ENCODE assay signal across 24 cellular contexts in the genomic region with DNA sequence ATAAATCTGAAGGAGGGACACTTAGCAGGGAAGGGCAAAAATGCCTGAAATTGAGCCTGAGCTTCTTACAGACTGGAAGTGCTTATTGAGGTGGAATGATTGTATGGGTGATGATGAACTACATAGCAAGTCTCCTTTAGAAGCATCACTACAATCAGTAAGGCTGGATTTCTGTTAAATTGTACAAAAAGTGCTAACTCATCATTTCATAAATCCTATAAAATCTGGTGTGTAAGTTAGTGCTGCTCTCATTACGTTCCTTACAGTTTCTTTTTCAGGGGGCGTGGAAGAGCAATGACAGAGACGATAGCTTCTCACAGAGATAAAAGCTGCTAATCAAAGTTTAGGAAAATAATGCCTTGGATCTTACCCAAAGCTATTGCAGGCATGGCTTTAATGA.
DNase-seq lines count a peak whose midpoint lies in the region; ATAC-seq, FAIRE-seq and TF ChIP-seq lines count a peak whose summit lies in the region.
"Had no signal": no experiment of that assay in that cellular context is flagged by ENCODE, and none has a peak within 500 bp of the region (broad histone marks: within the 10 kb centered on the region; RNA-seq: fewer than 3 reads in every experiment).

No MANE protein-coding gene starts in this region.

- H3K4me1 Mint-ChIP-seq in activated CD8-positive, alpha-beta memory T cell treated with anti-CD3 and anti-CD28 coated beads, Interleukin-2, amount 10 ng/mL, durations not matched to agents 7 days and 5 days = peaks cover 31% of the 10 kb centered on the region
- H3K4me1 Mint-ChIP-seq in Caco-2 (ENCODE audit: low read depth, unreplicated experiment) = peaks cover 7% of the 10 kb centered on the region
- H3K4me1 Mint-ChIP-seq: GM23338 had no signal

- peak; percentile 11 for DNase-seq in NCI-H2227 treated with DMSO at 0.1 percent for 48 hours (lab: John Stamatoyannopoulos, UW)
- DNase-seq in NCI-H2227 (lab: John Stamatoyannopoulos, UW; ENCODE audit: unreplicated experiment) = no peak
- no peak for DNase-seq in IMR-90
- DNase-seq in K562 (ENCODE audit: extremely low read depth in 1 of 4, low spot score in 3 of 4) = no peak
- no peak for DNase-seq in activated CD8-positive, alpha-beta memory T cell treated with anti-CD3 and anti-CD28 coated beads, Interleukin-2, amount 10 ng/mL, durations not matched to agents 7 days and 5 days
- DNase-seq in Caco-2 = no peak
- DNase-seq: DMS153, DND-41, HFFc6, Kasumi-1, NCI-H1092 treated with DMSO at 0.1 percent for 48 hours, NCI-H1436, NCI-H187 treated with DMSO at 0.1 percent for 48 hours, NCI-H2107, NCI-H446 treated with DMSO at 0.1 percent for 48 hours, NCI-H526, SHP77 had no signal

- dilution Hi-C loops in IMR-90 (cut with HindIII; ENCODE audit: low sequenced_read_pairs, unreplicated experiment) = no loop called here

- no peak for TF ChIP-seq EP300 in K562 (IDR thresholded peaks at IDR 0.05; ENCODE audit: low read length)

- no peak for TF ChIP-seq POLR2A in IMR-90 (IDR thresholded peaks at IDR 0.05; ENCODE audit: low read depth, low read length)
- no peak for TF ChIP-seq POLR2A in K562 (conservative IDR thresholded peaks at IDR 0.05)

- TF ChIP-seq RAD21 in IMR-90 (IDR thresholded peaks at IDR 0.05; ENCODE audit: low read length) = no peak
- no peak for TF ChIP-seq RAD21 in K562 (CRISPR knock-in tag; conservative IDR thresholded peaks at IDR 0.05 in 1 of 2, IDR thresholded peaks at IDR 0.05 in 1 of 2)

- POLR2A ChIA-PET in IMR-90 (lab: Charles Lee; ENCODE audit: unreplicated experiment) (no interaction called here), K562 (lab: Yijun Ruan, JAX) (interaction anchor here (0.5 to 1.5 kb wide), 2 partner anchors 10 to 510 kb away, joined by 4 to 6 read pairs; no protein-coding TSS in a partner anchor), Caco-2 (lab: Charles Lee) (no interaction called here)

- H3K9me3 Mint-ChIP-seq in activated CD8-positive, alpha-beta memory T cell treated with anti-CD3 and anti-CD28 coated beads, Interleukin-2, amount 10 ng/mL, durations not matched to agents 7 days and 5 days (ENCODE audit: low read depth) = no peaks in the 10 kb centered on the region
- H3K9me3 Mint-ChIP-seq in Caco-2 (ENCODE audit: unreplicated experiment) = no peaks in the 10 kb centered on the region
- H3K9me3 Mint-ChIP-seq: GM23338, HFFc6 had no signal

- H3K4me3 Mint-ChIP-seq in activated CD8-positive, alpha-beta memory T cell treated with anti-CD3 and anti-CD28 coated beads, Interleukin-2, amount 10 ng/mL, durations not matched to agents 7 days and 5 days = no peak overlapping the region
- H3K4me3 Mint-ChIP-seq in Caco-2 (ENCODE audit: unreplicated experiment) = no peak overlapping the region
- H3K4me3 Mint-ChIP-seq: GM23338, HFFc6 had no signal

- TF ChIP-seq CTCF in IMR-90 (conservative IDR thresholded peaks at IDR 0.05; ENCODE audit: low read depth, low read length) (no peak), K562 (IDR thresholded peaks at IDR 0.05 in 2 of 3, conservative IDR thresholded peaks at IDR 0.05 in 1 of 3; ENCODE audit: insufficient read depth in 2 of 3, low read depth in 1 of 3, low read length in 3 of 3) (no peak), Caco-2 (IDR thresholded peaks at IDR 0.05; ENCODE audit: insufficient read depth in 1 of 2, low read depth in 1 of 2, low read length in 1 of 2, severe bottlenecking in 1 of 2, unreplicated experiment in 1 of 2) (no peak)

- in situ Hi-C loops in IMR-90 (cut with MboI; ENCODE audit: low sequenced_read_pairs) = no loop called here
- in situ Hi-C loops in K562 (cut with MboI) = no loop called here

- no peak overlapping the region for H3K9ac ChIP-seq in IMR-90 (ENCODE audit: low read depth, low read length)
- H3K9ac ChIP-seq in K562 (ENCODE audit: insufficient read depth in 1 of 2, low read depth in 2 of 2, low read length in 2 of 2) = no peak overlapping the region

- H3K23ac ChIP-seq in IMR-90 (ENCODE audit: low read depth, low read length) = no peak overlapping the region

- no peak overlapping the region for H3K56ac ChIP-seq in IMR-90 (ENCODE audit: extremely low read depth, insufficient read depth, low read length)

- H2AFZ ChIP-seq in IMR-90 (replicated peaks; ENCODE audit: low read length, poor library complexity) = no peak overlapping the region
- no peak overlapping the region for H2AFZ ChIP-seq in K562 (ENCODE audit: low read depth, low read length)
- H2AFZ ChIP-seq: GM23338 had no signal

- no peak overlapping the region for H3K27ac ChIP-seq in IMR-90 (ENCODE audit: insufficient read depth, low read length)
- no peak overlapping the region for H3K27ac ChIP-seq in K562 (ENCODE audit: extremely low read depth, low read depth, low read length)
- H3K27ac ChIP-seq: 22Rv1, HL-60, RWPE1 had no signal

- H3K4me1 ChIP-seq in IMR-90 (ENCODE audit: control insufficient read depth, insufficient read depth, low read length) (no peaks in the 10 kb centered on the region), K562 (replicated peaks in 1 of 2; ENCODE audit: control insufficient read depth in 2 of 2, insufficient read depth in 2 of 2, low read length in 2 of 2) (peaks cover 0 to 11% of the 10 kb centered on the region in 2 experiments; a peak in 3 of 5 replicates), Caco-2 (peaks cover 10% of the 10 kb centered on the region)
- H3K4me1 ChIP-seq: HAP-1 had no signal

- no peak overlapping the region for H3K27ac Mint-ChIP-seq in activated CD8-positive, alpha-beta memory T cell treated with anti-CD3 and anti-CD28 coated beads, Interleukin-2, amount 10 ng/mL, durations not matched to agents 7 days and 5 days
- no peak overlapping the region for H3K27ac Mint-ChIP-seq in Caco-2 (ENCODE audit: unreplicated experiment)
- H3K27ac Mint-ChIP-seq: GM23338, HFFc6 had no signal

- no peak overlapping the region for H2BK15ac ChIP-seq in IMR-90 (ENCODE audit: low read depth, low read length)

- H2AK5ac ChIP-seq in IMR-90 (ENCODE audit: low read depth, low read length) = no peak overlapping the region

- BruUV-seq in IMR-90 (replicated peaks; lab: Mats Ljungman, UMichigan) = no TSS peak
- no TSS peak for BruUV-seq in K562 (replicated peaks; lab: Mats Ljungman, UMichigan)
- no TSS peak for BruUV-seq in Caco-2 (replicated peaks; lab: Mats Ljungman, UMichigan)

- no peaks in the 10 kb centered on the region for H3K27me3 Mint-ChIP-seq in activated CD8-positive, alpha-beta memory T cell treated with anti-CD3 and anti-CD28 coated beads, Interleukin-2, amount 10 ng/mL, durations not matched to agents 7 days and 5 days
- H3K27me3 Mint-ChIP-seq in Caco-2 (ENCODE audit: insufficient read depth, unreplicated experiment) = no peaks in the 10 kb centered on the region

- H2AK9ac ChIP-seq in IMR-90 (replicated peaks; ENCODE audit: low read depth, low read length, poor library complexity) = no peak overlapping the region

- H3K36me3 Mint-ChIP-seq in activated CD8-positive, alpha-beta memory T cell treated with anti-CD3 and anti-CD28 coated beads, Interleukin-2, amount 10 ng/mL, durations not matched to agents 7 days and 5 days = peaks cover 16% of the 10 kb centered on the region
- no peaks in the 10 kb centered on the region for H3K36me3 Mint-ChIP-seq in Caco-2 (ENCODE audit: insufficient read depth, unreplicated experiment)

- H3K4me2 ChIP-seq in IMR-90 (ENCODE audit: low read depth, low read length) (no peak overlapping the region), K562 (ENCODE audit: insufficient read depth, low read length) (no peak overlapping the region)
- H3K4me2 ChIP-seq: GM23338 had no signal

- ATAC-seq in IMR-90 (ENCODE audit: low read depth) = no peak
- no peak for ATAC-seq in K562
- no peak for ATAC-seq in HG02623 (IDR thresholded peaks at IDR 0.05; ENCODE audit: unreplicated experiment)
- no peak for ATAC-seq in activated CD8-positive, alpha-beta memory T cell treated with anti-CD3 and anti-CD28 coated beads, Interleukin-2, amount 10 ng/mL, durations not matched to agents 7 days and 5 days
- ATAC-seq: GM23338, Panc1 had no signal

- no peaks in the 10 kb centered on the region for H3K79me2 ChIP-seq in K562 (ENCODE audit: control insufficient read depth, insufficient read depth, low read length)

- H4K20me1 ChIP-seq in IMR-90 (ENCODE audit: insufficient read depth, low read length) (no peaks in the 10 kb centered on the region), K562 (replicated peaks; ENCODE audit: control insufficient read depth, insufficient read depth, low read length) (no peaks in the 10 kb centered on the region)

- no peaks in the 10 kb centered on the region for H3K36me3 ChIP-seq in IMR-90 (ENCODE audit: control insufficient read depth, insufficient read depth, low read length)
- H3K36me3 ChIP-seq in K562 (ENCODE audit: control insufficient read depth, insufficient read depth, low read length) = no peaks in the 10 kb centered on the region
- no peaks in the 10 kb centered on the region for H3K36me3 ChIP-seq in Caco-2 (ENCODE audit: control insufficient read depth, insufficient read depth, low read length)
- H3K36me3 ChIP-seq: HAP-1 had no signal

- no peak overlapping the region for H4K5ac ChIP-seq in IMR-90 (ENCODE audit: low read depth, low read length)

- no peak overlapping the region for H3K18ac ChIP-seq in IMR-90 (ENCODE audit: low read depth, low read length)

- H3K4ac ChIP-seq in IMR-90 (ENCODE audit: low read depth, low read length) = no peak overlapping the region

- no peaks in the 10 kb centered on the region for H3K79me1 ChIP-seq in IMR-90 (ENCODE audit: low read depth in 1 of 2, low read length in 2 of 2)

- no peaks in the 10 kb centered on the region for H3K27me3 ChIP-seq in IMR-90 (ENCODE audit: control insufficient read depth, insufficient read depth, low read length)
- no peaks in the 10 kb centered on the region for H3K27me3 ChIP-seq in K562 (ENCODE audit: control insufficient read depth in 2 of 2, insufficient read depth in 2 of 2, low read length in 2 of 2)
- H3K27me3 ChIP-seq in Caco-2 (replicated peaks; ENCODE audit: control insufficient read depth, insufficient read depth, low read length) = no peaks in the 10 kb centered on the region

- H3K4me3 ChIP-seq in IMR-90 (ENCODE audit: insufficient read depth, low read depth, low read length) = no peak overlapping the region
- H3K4me3 ChIP-seq in K562 = no peak overlapping the region
- no peak overlapping the region for H3K4me3 ChIP-seq in Caco-2 (ENCODE audit: low read depth, low read length)
- H3K4me3 ChIP-seq: GM23338, HAP-1 had no signal

- no peak overlapping the region for H4K8ac ChIP-seq in IMR-90 (ENCODE audit: low read depth in 2 of 2, low read length in 2 of 2)

- H3K14ac ChIP-seq in IMR-90 (replicated peaks; ENCODE audit: low read depth, low read length) = no peak overlapping the region

- no peak for FAIRE-seq in K562 (lab: Jason Lieb, UNC)

- H2BK20ac ChIP-seq in IMR-90 (ENCODE audit: low read depth, low read length) = no peak overlapping the region

- no peak overlapping the region for H2BK120ac ChIP-seq in IMR-90 (ENCODE audit: low read depth, low read length)

- H4K91ac ChIP-seq in IMR-90 (ENCODE audit: insufficient read depth, low read depth, low read length) = no peak overlapping the region

- intact Hi-C loops in IMR-90 (cut with micrococcal nuclease) (no loop called here), K562 (cut with micrococcal nuclease) (no loop called here), Caco-2 (cut with micrococcal nuclease; ENCODE audit: unreplicated experiment) (no loop called here)

- no peak overlapping the region for H2BK5ac ChIP-seq in IMR-90 (ENCODE audit: low read depth, low read length, poor library complexity, severe bottlenecking)

- H3K9me1 ChIP-seq in IMR-90 (ENCODE audit: insufficient read depth, low read length) (no peaks in the 10 kb centered on the region), K562 (ENCODE audit: control insufficient read depth, insufficient read depth, low read length) (no peaks in the 10 kb centered on the region)

- CTCF ChIA-PET in IMR-90 (lab: Yijun Ruan, JAX) (no interaction called here), K562 (lab: Yijun Ruan, JAX; ENCODE audit: low intra/inter-chr PET ratio) (no interaction called here), Caco-2 (lab: Charles Lee) (no interaction called here)
- CTCF ChIA-PET in activated CD8-positive, alpha-beta memory T cell treated with anti-CD3 and anti-CD28 coated beads, Interleukin-2, amount 10 ng/mL, durations not matched to agents 7 days and 5 days (lab: Charles Lee) = no interaction called here

- H3K9me3 ChIP-seq in IMR-90 (ENCODE audit: control insufficient read depth, insufficient read depth, low read length) = no peaks in the 10 kb centered on the region
- no peaks in the 10 kb centered on the region for H3K9me3 ChIP-seq in K562 (replicated peaks; ENCODE audit: control insufficient read depth, insufficient read depth, low read depth, low read length)
- H3K9me3 ChIP-seq in Caco-2 = no peaks in the 10 kb centered on the region
- H3K9me3 ChIP-seq: HAP-1 had no signal

- no CpG with 5 or more reads among the region's 3 CpGs for WGBS in IMR-90 (ENCODE audit: extremely low coverage in 2 of 2, insufficient read length in 1 of 2), 2 experiments
- 24% methylated on average over 3 of the region's 3 CpGs for WGBS in K562 (ENCODE audit: insufficient coverage, low coverage, missing lambda C conversion rate)
